ENCODE assay signal across 11 cellular contexts in the genomic region with DNA sequence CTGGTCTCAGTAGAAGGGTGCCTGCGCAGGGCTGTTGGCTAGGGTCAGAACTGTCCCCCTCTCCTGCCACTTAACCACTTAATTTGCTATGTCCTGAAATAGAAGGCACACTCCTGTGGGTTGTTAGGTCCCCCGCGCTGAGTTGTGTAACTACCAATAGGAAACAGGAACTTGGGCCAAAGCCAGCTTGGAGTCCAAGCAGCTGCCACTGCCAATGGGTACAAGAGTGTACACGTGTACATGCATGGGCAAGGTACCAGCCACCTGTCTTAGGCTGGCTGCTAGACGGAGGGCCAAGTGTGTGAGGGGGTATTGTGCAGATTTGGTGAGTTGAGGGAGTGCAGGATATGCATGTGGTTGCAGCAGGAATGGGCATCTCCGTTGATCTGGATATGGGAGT. TPM values are rescaled to one million over a fixed set of nuclear protein-coding genes. Genes with fewer than 3 reads are reported as not detected.
A peak's percentile ranks its signal among the peaks of the same experiment; 100 is the strongest.
DNase-seq lines count a peak whose midpoint lies in the region; ATAC-seq and TF ChIP-seq lines count a peak whose summit lies in the region.
"Had no signal": no experiment of that assay in that cellular context is flagged by ENCODE, and none has a peak within 500 bp of the region (broad histone marks: within the 10 kb centered on the region; RNA-seq: fewer than 3 reads in every experiment).

No MANE protein-coding gene starts in this region.

- no peak for TF ChIP-seq CTCF in HL-60 (IDR thresholded peaks at IDR 0.05; ENCODE audit: insufficient read depth, low read length)

- H3K79me2 ChIP-seq in mesendoderm (ENCODE audit: control insufficient read depth, insufficient read depth, low read length), result no peaks in the 10 kb centered on the region

- no peak overlapping the region for H2BK5ac ChIP-seq in mesendoderm (ENCODE audit: low read length)

- H2AK5ac ChIP-seq in mesendoderm (ENCODE audit: low read length), result no peak overlapping the region

- H3K36me3 ChIP-seq in SK-N-MC (ENCODE audit: insufficient read depth, low read length) (peaks cover 10% of the 10 kb centered on the region), mesendoderm (ENCODE audit: control insufficient read depth, insufficient read depth, low read length) (no peaks in the 10 kb centered on the region)
- H3K36me3 ChIP-seq: tibial artery had no signal

- H3K9ac ChIP-seq in SK-N-MC (ENCODE audit: insufficient read length), result peak overlapping the region; percentile 83
- no peak overlapping the region for H3K9ac ChIP-seq in mesendoderm (ENCODE audit: low read length)

- no peak for ATAC-seq in HG03097 (IDR thresholded peaks at IDR 0.05; ENCODE audit: low FRiP score, unreplicated experiment)
- ATAC-seq in HG02798 (IDR thresholded peaks at IDR 0.05; ENCODE audit: poor library complexity, unreplicated experiment), result no peak
- ATAC-seq in GM21360 (IDR thresholded peaks at IDR 0.05; ENCODE audit: unreplicated experiment), result no peak
- ATAC-seq: PC-3 had no signal

- no peak overlapping the region for H3K56ac ChIP-seq in mesendoderm (ENCODE audit: low read length)

- H3K4me2 ChIP-seq in mesendoderm (ENCODE audit: low read length), result no peak overlapping the region

- DNase-seq in HL-60 (ENCODE audit: low read depth in 1 of 2, low spot score in 1 of 2), result peak; percentile 77 to 94
- peak; percentile 84 for DNase-seq in NCI-H1694 treated with DMSO at 0.1 percent for 48 hours (lab: John Stamatoyannopoulos, UW)
- no peak for DNase-seq in SK-N-MC (ENCODE audit: low read depth, low spot score)
- peak; percentile 32 for DNase-seq in midbrain (lab: John Stamatoyannopoulos, UW)
- DNase-seq in mesendoderm, result no peak
- DNase-seq: effector CD8-positive, alpha-beta T cell; PC-3 had no signal

- no peak overlapping the region for H3K18ac ChIP-seq in mesendoderm (ENCODE audit: low read length)

- H3K27me3 ChIP-seq in HL-60 (ENCODE audit: insufficient read depth, poor library complexity, severe bottlenecking), result peaks cover 64% of the 10 kb centered on the region
- H3K27me3 ChIP-seq in mesendoderm (ENCODE audit: insufficient read depth, low read length, poor library complexity), result peaks cover 94% of the 10 kb centered on the region

- no peak overlapping the region for H4K8ac ChIP-seq in mesendoderm (ENCODE audit: low read depth, low read length)

- H3K4me1 ChIP-seq in mesendoderm (ENCODE audit: control insufficient read depth, low read depth, low read length), result no peaks in the 10 kb centered on the region

- H2BK15ac ChIP-seq in mesendoderm (replicated peaks; ENCODE audit: low read depth), result no peak overlapping the region

- H3K79me1 ChIP-seq in mesendoderm (ENCODE audit: low read length), result no peaks in the 10 kb centered on the region

- WGBS in mesendoderm (ENCODE audit: extremely low coverage, insufficient coverage, low lambda C conversion rate), result no CpG with 5 or more reads among the region's 6 CpGs

- H4K5ac ChIP-seq in mesendoderm (ENCODE audit: low read length), result no peak overlapping the region

- H2BK120ac ChIP-seq in mesendoderm (ENCODE audit: low read depth, low read length), result no peak overlapping the region

- no peak overlapping the region for H3K27ac ChIP-seq in HL-60 (replicated peaks)
- H3K27ac ChIP-seq in SK-N-MC, result no peak overlapping the region
- H3K27ac ChIP-seq in mesendoderm (ENCODE audit: low read depth, low read length), result no peak overlapping the region
- H3K27ac ChIP-seq: tibial artery had no signal

- no peak overlapping the region for H3K4me3 ChIP-seq in HL-60 (replicated peaks; ENCODE audit: insufficient read depth, low read length)
- H3K4me3 ChIP-seq in SK-N-MC, result peak overlapping the region; percentile 83
- no peak overlapping the region for H3K4me3 ChIP-seq in mesendoderm (ENCODE audit: low read length)
- H3K4me3 ChIP-seq: tibial artery had no signal

- no peaks in the 10 kb centered on the region for H3K9me3 ChIP-seq in SK-N-MC (ENCODE audit: low read depth, low read length)
- H3K9me3 ChIP-seq: tibial artery had no signal

- no peak overlapping the region for H3K23ac ChIP-seq in mesendoderm (ENCODE audit: low read length)

- H3K4ac ChIP-seq in mesendoderm (ENCODE audit: low read depth, low read length), result no peak overlapping the region

RNA-seq across cellular contexts. Expression of a gene that starts 29.7 kb away (rescaled TPM):
- 17.7 TPM for polyA plus RNA-seq in mesendoderm (2013, experiment 1 of 2)
- 17.3 TPM for polyA plus RNA-seq in mesendoderm (2013, experiment 2 of 2)

Comparison
In these comparisons a context has a peak if more than half of its experiments do, and no peak if none do; other contexts are left out.
1. DNase-seq: peak in HL-60 (2 of 2), NCI-H1694 treated with DMSO at 0.1 percent for 48 hours (single experiment) and midbrain (single experiment); none in SK-N-MC (single experiment) and mesendoderm (single experiment).